Comparison of ENCODE assay signal across 11 cellular contexts in genomic region chr9:121372563-121373400, GRCh38.
DNase-seq lines count a peak whose midpoint lies in the region; ATAC-seq and TF ChIP-seq lines count a peak whose summit lies in the region.
"Had no signal": no experiment of that assay in that cellular context is flagged by ENCODE, and none has a peak within 500 bp of the region (broad histone marks: within the 10 kb centered on the region; RNA-seq: fewer than 3 reads in every experiment).

No MANE protein-coding gene starts in this region.

- H3K4me3 ChIP-seq in skeletal muscle cell (ENCODE audit: low read depth, low read length) = no peak overlapping the region

- POLR2A ChIA-PET in RWPE1 (lab: Yijun Ruan, JAX; ENCODE audit: low non-redundant PET) = no interaction called here

- ATAC-seq in HG03196 (IDR thresholded peaks at IDR 0.05; ENCODE audit: unreplicated experiment) (no peak), HG03460 (IDR thresholded peaks at IDR 0.05; ENCODE audit: unreplicated experiment) (no peak), GM18519 (IDR thresholded peaks at IDR 0.05; ENCODE audit: low FRiP score, unreplicated experiment) (no peak)

- H3K27ac ChIP-seq in RWPE1 = peak overlapping the region; percentile 99

- no peak for TF ChIP-seq CTCF in RWPE1 (conservative IDR thresholded peaks at IDR 0.05; ENCODE audit: low read depth)

- DNase-seq in DMS53 (lab: John Stamatoyannopoulos, UW) (peak; percentile 76), RWPE1 (ENCODE audit: low spot score) (peak; percentile 83), fibroblast of gingiva (ENCODE audit: low read depth) (peak; percentile 98), skeletal muscle cell (ENCODE audit: low read depth) (peak; percentile 58)
- no peak for DNase-seq in effector CD8-positive, alpha-beta T cell (lab: John Stamatoyannopoulos, UW)
- DNase-seq: activated CD8-positive, alpha-beta memory T cell treated with anti-CD3 and anti-CD28 coated beads, Interleukin-2, amount 50 U/mL, for 4 hours; NCI-H524; stimulated activated CD4-positive, alpha-beta T cell treated with anti-CD3 and anti-CD28 coated beads, Interleukin-2, amount 100 ng/mL, for 24 hours had no signal

- CTCF ChIA-PET in RWPE1 (lab: Yijun Ruan, JAX) = interaction anchor here (0.7 to 1.3 kb wide), 3 partner anchors 14 to 53 kb away, joined by 3 to 6 read pairs (median 6); no protein-coding TSS in a partner anchor
